Comparison of ENCODE assay signal across 2 cellular contexts in genomic region chr3:9388562-9389272, GRCh38.
TF ChIP-seq lines count a peak whose summit lies in the region.

No MANE protein-coding gene starts in this region.

TF ChIP-seq in HepG2, 621 proteins besides CTCF, POLR2A, EP300 and RAD21:
- TF ChIP-seq ZFY (CRISPR knock-in tag; IDR thresholded peaks at IDR 0.05), result no peak
- 0 out of 2 replicates have a peak, but pooled peaks have one; percentile 44 for TF ChIP-seq POLR2AphosphoS2 (IDR thresholded peaks at IDR 0.05; ENCODE audit: low read depth, low read length)
- TF ChIP-seq RBFOX2 (IDR thresholded peaks at IDR 0.05; ENCODE audit: low read depth, low read length), result peak; percentile 62
- no peak for TF ChIP-seq ADNP (CRISPR knock-in tag; IDR thresholded peaks at IDR 0.05)
- no peak for TF ChIP-seq AHR (CRISPR knock-in tag; IDR thresholded peaks at IDR 0.05)
- TF ChIP-seq ZNF75D (CRISPR knock-in tag; IDR thresholded peaks at IDR 0.05; ENCODE audit: borderline replicate concordance), result no peak
- TF ChIP-seq ZNF274 (CRISPR knock-in tag; IDR thresholded peaks at IDR 0.05), result no peak
- TF ChIP-seq, protein P1, sequence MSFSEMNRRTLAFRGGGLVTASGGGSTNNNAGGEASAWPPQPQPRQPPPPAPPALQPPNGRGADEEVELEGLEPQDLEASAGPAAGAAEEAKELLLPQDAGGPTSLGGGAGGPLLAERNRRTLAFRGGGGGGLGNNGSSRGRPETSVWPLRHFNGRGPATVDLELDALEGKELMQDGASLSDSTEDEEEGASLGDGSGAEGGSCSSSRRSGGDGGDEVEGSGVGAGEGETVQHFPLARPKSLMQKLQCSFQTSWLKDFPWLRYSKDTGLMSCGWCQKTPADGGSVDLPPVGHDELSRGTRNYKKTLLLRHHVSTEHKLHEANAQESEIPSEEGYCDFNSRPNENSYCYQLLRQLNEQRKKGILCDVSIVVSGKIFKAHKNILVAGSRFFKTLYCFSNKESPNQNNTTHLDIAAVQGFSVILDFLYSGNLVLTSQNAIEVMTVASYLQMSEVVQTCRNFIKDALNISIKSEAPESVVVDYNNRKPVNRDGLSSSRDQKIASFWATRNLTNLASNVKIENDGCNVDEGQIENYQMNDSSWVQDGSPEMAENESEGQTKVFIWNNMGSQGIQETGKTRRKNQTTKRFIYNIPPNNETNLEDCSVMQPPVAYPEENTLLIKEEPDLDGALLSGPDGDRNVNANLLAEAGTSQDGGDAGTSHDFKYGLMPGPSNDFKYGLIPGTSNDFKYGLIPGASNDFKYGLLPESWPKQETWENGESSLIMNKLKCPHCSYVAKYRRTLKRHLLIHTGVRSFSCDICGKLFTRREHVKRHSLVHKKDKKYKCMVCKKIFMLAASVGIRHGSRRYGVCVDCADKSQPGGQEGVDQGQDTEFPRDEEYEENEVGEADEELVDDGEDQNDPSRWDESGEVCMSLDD (CRISPR knock-in tag; IDR thresholded peaks at IDR 0.05; ENCODE audit: borderline replicate concordance), result no peak
TF ChIP-seq in HepG2: peak in this region for 2.

TF ChIP-seq in GM12878, 131 proteins besides CTCF, POLR2A, EP300 and RAD21:
- 0 out of 2 replicates have a peak, but pooled peaks have one; percentile 33 for TF ChIP-seq POLR2AphosphoS2 (IDR thresholded peaks at IDR 0.05; ENCODE audit: low read depth, low read length)
- peak; percentile 67; the same call in 1 of the 2 replicates for TF ChIP-seq POLR2AphosphoS5 (IDR thresholded peaks at IDR 0.05; ENCODE audit: low read length)
- TF ChIP-seq, protein P2, sequence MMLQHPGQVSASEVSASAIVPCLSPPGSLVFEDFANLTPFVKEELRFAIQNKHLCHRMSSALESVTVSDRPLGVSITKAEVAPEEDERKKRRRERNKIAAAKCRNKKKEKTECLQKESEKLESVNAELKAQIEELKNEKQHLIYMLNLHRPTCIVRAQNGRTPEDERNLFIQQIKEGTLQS (IDR thresholded peaks at IDR 0.05; ENCODE audit: borderline replicate concordance, extremely low read depth, low read depth, low read length), result no peak
